In genomic region chr7:122217125-122217524, GRCh38 we compare ENCODE assay signal across 1 cellular context.
TF ChIP-seq lines count a peak whose summit lies in the region.

No MANE protein-coding gene starts in this region.

TF ChIP-seq in H1, 55 proteins besides CTCF, POLR2A, EP300 and RAD21:
- TF ChIP-seq KDM4A (IDR thresholded peaks at IDR 0.05; ENCODE audit: low read depth, low read length, severe bottlenecking): no peak
- no peak for TF ChIP-seq SP4 (IDR thresholded peaks at IDR 0.05; ENCODE audit: low read length)
- TF ChIP-seq GTF2F1 (IDR thresholded peaks at IDR 0.05; ENCODE audit: borderline replicate concordance, low read depth, low read length): no peak
- TF ChIP-seq RXRA (IDR thresholded peaks at IDR 0.05; ENCODE audit: insufficient read depth, low read depth, low read length): no peak
- TF ChIP-seq EGR1 (IDR thresholded peaks at IDR 0.05; ENCODE audit: borderline replicate concordance, low read depth, low read length): no peak
- no peak for TF ChIP-seq CBX5 (IDR thresholded peaks at IDR 0.05; ENCODE audit: low read depth, low read length)
- no peak for TF ChIP-seq MAX (IDR thresholded peaks at IDR 0.05)
- no peak for TF ChIP-seq KDM5A (IDR thresholded peaks at IDR 0.05; ENCODE audit: low read length)
- TF ChIP-seq CHD1 (IDR thresholded peaks at IDR 0.05; ENCODE audit: low read depth, low read length): no peak
- no peak for TF ChIP-seq SUZ12 (IDR thresholded peaks at IDR 0.05; ENCODE audit: low read length)
- no peak for TF ChIP-seq SRF (IDR thresholded peaks at IDR 0.05; ENCODE audit: low read depth, low read length)
- TF ChIP-seq MAFK (IDR thresholded peaks at IDR 0.05; ENCODE audit: low read depth, low read length): no peak
- TF ChIP-seq NANOG (IDR thresholded peaks at IDR 0.05; ENCODE audit: insufficient read depth, low read depth, low read length, poor library complexity, severe bottlenecking): no peak
- no peak for TF ChIP-seq RBBP5 (IDR thresholded peaks at IDR 0.05; ENCODE audit: borderline replicate concordance, low read depth, low read length)
- no peak for TF ChIP-seq SIX5 (IDR thresholded peaks at IDR 0.05; ENCODE audit: low read depth, low read length)
- TF ChIP-seq KDM1A (IDR thresholded peaks at IDR 0.05; ENCODE audit: borderline replicate concordance, low read length): no peak
- TF ChIP-seq CTBP2 (IDR thresholded peaks at IDR 0.05; ENCODE audit: borderline replicate concordance, insufficient read depth, insufficient read length, low read length): no peak
- TF ChIP-seq SAP30 (IDR thresholded peaks at IDR 0.05; ENCODE audit: insufficient read depth, insufficient replicate concordance, low read length): no peak
